12 cellular contexts compared by ENCODE assay signal in genomic region chr2:234514099-234514498, GRCh38. TPM values are rescaled to one million over a fixed set of nuclear protein-coding genes. Genes with fewer than 3 reads are reported as not detected.
DNase-seq lines count a peak whose midpoint lies in the region; ATAC-seq, FAIRE-seq and TF ChIP-seq lines count a peak whose summit lies in the region.
"Had no signal": no experiment of that assay in that cellular context is flagged by ENCODE, and none has a peak within 500 bp of the region (broad histone marks: within the 10 kb centered on the region; RNA-seq: fewer than 3 reads in every experiment).

No MANE protein-coding gene starts in this region.

- no peaks in the 10 kb centered on the region for H3K79me2 ChIP-seq in H9 (ENCODE audit: insufficient read depth, low read length)

- no peak overlapping the region for H2BK120ac ChIP-seq in H9 (ENCODE audit: low read depth, low read length, poor library complexity, severe bottlenecking)

- no peaks in the 10 kb centered on the region for H4K20me1 ChIP-seq in H9 (ENCODE audit: control insufficient read depth, insufficient read depth, insufficient read length)

- no peaks in the 10 kb centered on the region for H3K36me3 ChIP-seq in naive thymus-derived CD4-positive, alpha-beta T cell (ENCODE audit: control insufficient read depth in 2 of 3, insufficient read depth in 3 of 3, low read length in 3 of 3)
- no peaks in the 10 kb centered on the region for H3K36me3 ChIP-seq in upper lobe of right lung

- no peak overlapping the region for H2BK5ac ChIP-seq in H9 (ENCODE audit: insufficient read length, low read length)

- H3K27me3 Mint-ChIP-seq in H9 (ENCODE audit: low read depth) = peaks cover 2% of the 10 kb centered on the region
- peaks cover 0 to 16% (median 0%) of the 10 kb centered on the region in 5 donors for H3K27me3 Mint-ChIP-seq in naive thymus-derived CD4-positive, alpha-beta T cell
- H3K27me3 Mint-ChIP-seq in activated CD4-positive, alpha-beta memory T cell treated with anti-CD3 and anti-CD28 coated beads, Interleukin-2, amount 10 ng/mL, durations not matched to agents 7 days and 5 days = peaks cover 14% of the 10 kb centered on the region

- no peak for TF ChIP-seq CTCF in H9 (conservative IDR thresholded peaks at IDR 0.05)
- no peak for TF ChIP-seq CTCF in upper lobe of right lung (IDR thresholded peaks at IDR 0.05)
- no peak for TF ChIP-seq CTCF in D721Med (IDR thresholded peaks at IDR 0.05; ENCODE audit: insufficient read depth, missing control alignments)

- no peaks in the 10 kb centered on the region for H3K79me1 ChIP-seq in H9 (ENCODE audit: insufficient read depth, low read depth, low read length, poor library complexity, severe bottlenecking)

- FAIRE-seq in D721Med (lab: Jason Lieb, UNC) = no peak

- no peak overlapping the region for H3K9ac ChIP-seq in H9 (ENCODE audit: extremely low read depth, insufficient read length, low read length)

- CTCF ChIA-PET in naive thymus-derived CD4-positive, alpha-beta T cell (lab: Charles Lee) = no interaction called here
- CTCF ChIA-PET in activated CD4-positive, alpha-beta memory T cell treated with anti-CD3 and anti-CD28 coated beads, Interleukin-2, amount 10 ng/mL, durations not matched to agents 7 days and 5 days (lab: Charles Lee) = no interaction called here

- no peaks in the 10 kb centered on the region for H3K4me1 ChIP-seq in H9 (ENCODE audit: insufficient read depth, low read length)
- no peaks in the 10 kb centered on the region for H3K4me1 ChIP-seq in naive thymus-derived CD4-positive, alpha-beta T cell (ENCODE audit: control insufficient read depth in 2 of 2, insufficient read depth in 2 of 2, low read length in 2 of 2)
- no peaks in the 10 kb centered on the region for H3K4me1 ChIP-seq in upper lobe of right lung

- H2AK5ac ChIP-seq in H9 (ENCODE audit: insufficient read length, low read length) = no peak overlapping the region

- H4K5ac ChIP-seq in H9 (ENCODE audit: insufficient read length, low read depth, low read length) = no peak overlapping the region

- no peak overlapping the region for H3K27ac ChIP-seq in H9 (ENCODE audit: insufficient read length, low read depth, low read length)
- no peak overlapping the region for H3K27ac ChIP-seq in naive thymus-derived CD4-positive, alpha-beta T cell (ENCODE audit: low read depth, low read length)
- H3K27ac ChIP-seq in upper lobe of right lung = no peak overlapping the region

- H3T11ph ChIP-seq in H9 (ENCODE audit: low read length) = no peak overlapping the region

- intact Hi-C loops in naive thymus-derived CD4-positive, alpha-beta T cell (cut with micrococcal nuclease) = no loop called here
- intact Hi-C loops in upper lobe of right lung (cut with DNase I) = no loop called here

- H4K8ac ChIP-seq in H9 (replicated peaks; ENCODE audit: insufficient read length, low read depth, low read length) = peak overlapping the region; percentile 11

- no peak overlapping the region for H2BK12ac ChIP-seq in H9 (ENCODE audit: insufficient read length, low read depth, low read length)

- no peak overlapping the region for H3K18ac ChIP-seq in H9 (ENCODE audit: insufficient read length, low read depth, low read length)

- no peak overlapping the region for H4K91ac ChIP-seq in H9 (ENCODE audit: insufficient read length, low read depth, low read length)

- no peak overlapping the region for H2BK20ac ChIP-seq in H9 (ENCODE audit: low read depth, low read length, poor library complexity, severe bottlenecking)

- DNase-seq in H9 (no peak), NCI-H69 (lab: John Stamatoyannopoulos, UW) (peak; percentile 35), upper lobe of right lung (no peak), D721Med (ENCODE audit: insufficient read length, low spot score) (no peak)
- no peak for DNase-seq in naive thymus-derived CD4-positive, alpha-beta T cell
- no peak for DNase-seq in activated CD4-positive, alpha-beta memory T cell treated with anti-CD3 and anti-CD28 coated beads, Interleukin-2, amount 10 ng/mL, durations not matched to agents 7 days and 5 days
- DNase-seq: CD8-positive, alpha-beta T cell; DND-41; GDM1 had no signal

- 100% methylated on average over 1 of the region's 1 CpG for WGBS in H9 (ENCODE audit: extremely low coverage, insufficient read length, low lambda C conversion rate)

- H2BK15ac ChIP-seq in H9 (ENCODE audit: low read depth, low read length) = no peak overlapping the region

- H3K14ac ChIP-seq in H9 (ENCODE audit: insufficient read depth, low read length) = no peak overlapping the region

- H3K4me2 ChIP-seq in H9 (ENCODE audit: insufficient read depth, insufficient read length, low read length) = no peak overlapping the region

- H3K4me3 Mint-ChIP-seq in H9 = no peak overlapping the region
- no peak overlapping the region for H3K4me3 Mint-ChIP-seq in naive thymus-derived CD4-positive, alpha-beta T cell
- no peak overlapping the region for H3K4me3 Mint-ChIP-seq in activated CD4-positive, alpha-beta memory T cell treated with anti-CD3 and anti-CD28 coated beads, Interleukin-2, amount 10 ng/mL, durations not matched to agents 7 days and 5 days
- H3K4me3 Mint-ChIP-seq: CD14-positive monocyte; CD8-positive, alpha-beta T cell had no signal

- no peak overlapping the region for H3K4me3 ChIP-seq in naive thymus-derived CD4-positive, alpha-beta T cell (ENCODE audit: low read length)
- H3K4me3 ChIP-seq in upper lobe of right lung = no peak overlapping the region

- no peak overlapping the region for H3K4ac ChIP-seq in H9 (ENCODE audit: low read depth, low read length)

- H3K36me3 Mint-ChIP-seq in H9 (ENCODE audit: insufficient read depth in 1 of 3, low read depth in 3 of 3) = no peaks in the 10 kb centered on the region; a peak in 1 of 7 replicates
- peaks cover 0 to 4% (median 0%) of the 10 kb centered on the region in 5 donors for H3K36me3 Mint-ChIP-seq in naive thymus-derived CD4-positive, alpha-beta T cell
- no peaks in the 10 kb centered on the region for H3K36me3 Mint-ChIP-seq in activated CD4-positive, alpha-beta memory T cell treated with anti-CD3 and anti-CD28 coated beads, Interleukin-2, amount 10 ng/mL, durations not matched to agents 7 days and 5 days (ENCODE audit: low read depth)
- H3K36me3 Mint-ChIP-seq: CD14-positive monocyte; CD8-positive, alpha-beta T cell had no signal

- no peaks in the 10 kb centered on the region for H3K23me2 ChIP-seq in H9 (ENCODE audit: insufficient read length, low read depth, low read length, poor library complexity, severe bottlenecking)

- no peak overlapping the region for H3K23ac ChIP-seq in H9 (ENCODE audit: insufficient read length, low read depth, low read length)

- ATAC-seq in naive thymus-derived CD4-positive, alpha-beta T cell = peak; percentile 31
- peak; percentile 8 for ATAC-seq in upper lobe of right lung
- no peak for ATAC-seq in HG02678 (IDR thresholded peaks at IDR 0.05; ENCODE audit: unreplicated experiment)
- ATAC-seq: CD8-positive, alpha-beta T cell; HCT116 had no signal

- peaks cover 0 to 5% of the 10 kb centered on the region in 2 experiments; a peak in 2 of 4 replicates for H3K4me1 Mint-ChIP-seq in H9
- H3K4me1 Mint-ChIP-seq in naive thymus-derived CD4-positive, alpha-beta T cell = no peaks in the 10 kb centered on the region
- H3K4me1 Mint-ChIP-seq in activated CD4-positive, alpha-beta memory T cell treated with anti-CD3 and anti-CD28 coated beads, Interleukin-2, amount 10 ng/mL, durations not matched to agents 7 days and 5 days = no peaks in the 10 kb centered on the region
- H3K4me1 Mint-ChIP-seq: CD14-positive monocyte had no signal

- H3K9me3 Mint-ChIP-seq in H9 = no peaks in the 10 kb centered on the region; a peak in 2 of 5 replicates
- H3K9me3 Mint-ChIP-seq in naive thymus-derived CD4-positive, alpha-beta T cell = peaks cover 0 to 4% (median 0%) of the 10 kb centered on the region in 11 donors
- no peaks in the 10 kb centered on the region for H3K9me3 Mint-ChIP-seq in activated CD4-positive, alpha-beta memory T cell treated with anti-CD3 and anti-CD28 coated beads, Interleukin-2, amount 10 ng/mL, durations not matched to agents 7 days and 5 days
- H3K9me3 Mint-ChIP-seq: CD8-positive, alpha-beta T cell had no signal

- no peaks in the 10 kb centered on the region for H3K9me3 ChIP-seq in H9 (ENCODE audit: control insufficient read depth, low read depth, low read length)
- no peaks in the 10 kb centered on the region for H3K9me3 ChIP-seq in naive thymus-derived CD4-positive, alpha-beta T cell (ENCODE audit: control insufficient read depth in 2 of 3, low read length in 3 of 3)
- H3K9me3 ChIP-seq in upper lobe of right lung = no peaks in the 10 kb centered on the region

- H2AFZ ChIP-seq in H9 (ENCODE audit: low read length) = no peak overlapping the region

- no peak overlapping the region for H3K27ac Mint-ChIP-seq in H9
- H3K27ac Mint-ChIP-seq in naive thymus-derived CD4-positive, alpha-beta T cell = no peak overlapping the region
- no peak overlapping the region for H3K27ac Mint-ChIP-seq in activated CD4-positive, alpha-beta memory T cell treated with anti-CD3 and anti-CD28 coated beads, Interleukin-2, amount 10 ng/mL, durations not matched to agents 7 days and 5 days
- H3K27ac Mint-ChIP-seq: CD14-positive monocyte; CD8-positive, alpha-beta T cell had no signal

- H3K56ac ChIP-seq in H9 (ENCODE audit: insufficient read length, low read depth, low read length) = no peak overlapping the region

- POLR2A ChIA-PET in naive thymus-derived CD4-positive, alpha-beta T cell (lab: Charles Lee) = no interaction called here
- POLR2A ChIA-PET in activated CD4-positive, alpha-beta memory T cell treated with anti-CD3 and anti-CD28 coated beads, Interleukin-2, amount 10 ng/mL, durations not matched to agents 7 days and 5 days (lab: Charles Lee) = no interaction called here

- H3K27me3 ChIP-seq in H9 (ENCODE audit: insufficient read depth, low read length) = no peaks in the 10 kb centered on the region
- H3K27me3 ChIP-seq in naive thymus-derived CD4-positive, alpha-beta T cell (ENCODE audit: control insufficient read depth in 2 of 2, insufficient read depth in 2 of 2, low read length in 2 of 2) = no peaks in the 10 kb centered on the region
- no peaks in the 10 kb centered on the region for H3K27me3 ChIP-seq in upper lobe of right lung

RNA-seq across cellular contexts. Expression of gene ARL4C, which starts 17.2 kb away (rescaled TPM):
- total RNA-seq in H9 (2021) = 11.2 and 12.0 TPM in 2 replicates
- 100 to 1,000 TPM; 200 to 329 (median 290) TPM for total RNA-seq in naive thymus-derived CD4-positive, alpha-beta T cell
- 100 to 1,000 TPM in 1 of 2 donors, 10 to 100 TPM in 1; 90.6 to 115 TPM for polyA plus RNA-seq in naive thymus-derived CD4-positive, alpha-beta T cell
- total RNA-seq in upper lobe of right lung = 21.2 TPM
- 100 to 1,000 TPM; 445 to 449 TPM for total RNA-seq in activated CD4-positive, alpha-beta memory T cell treated with anti-CD3 and anti-CD28 coated beads, Interleukin-2, amount 10 ng/mL, durations not matched to agents 7 days and 5 days
